Comparison of ENCODE assay signal across 9 cellular contexts in genomic region chr2:27080603-27080938, GRCh38. TPM values are rescaled to one million over a fixed set of nuclear protein-coding genes. Genes with fewer than 3 reads are reported as not detected.
A peak's percentile ranks its signal among the peaks of the same experiment; 100 is the strongest.
DNase-seq lines count a peak whose midpoint lies in the region; ATAC-seq and TF ChIP-seq lines count a peak whose summit lies in the region.
"Had no signal": no experiment of that assay in that cellular context is flagged by ENCODE, and none has a peak within 500 bp of the region (broad histone marks: within the 10 kb centered on the region; RNA-seq: fewer than 3 reads in every experiment).

No MANE protein-coding gene starts in this region.

- peak overlapping the region; percentile 57 for H3K9ac ChIP-seq in DND-41 (ENCODE audit: low read depth, low read length)

- no peaks in the 10 kb centered on the region for H4K20me1 ChIP-seq in DND-41 (ENCODE audit: insufficient read depth, low read length)

- H3K27me3 ChIP-seq in DND-41 (ENCODE audit: insufficient read depth, low read length, poor library complexity), result no peaks in the 10 kb centered on the region

- no peaks in the 10 kb centered on the region for H3K9me3 ChIP-seq in DND-41 (ENCODE audit: insufficient read depth, low read length, severe bottlenecking)
- H3K9me3 ChIP-seq: HAP-1 had no signal

- H3K4me1 ChIP-seq in DND-41 (ENCODE audit: insufficient read depth, low read length), result peaks cover 44% of the 10 kb centered on the region

- H3K36me3 ChIP-seq in DND-41 (ENCODE audit: insufficient read depth, low read length), result no peaks in the 10 kb centered on the region
- H3K36me3 ChIP-seq: HAP-1 had no signal

- ATAC-seq in DND-41 (ENCODE audit: insufficient read depth, low read depth), result no peak
- ATAC-seq in GM21825 (IDR thresholded peaks at IDR 0.05; ENCODE audit: unreplicated experiment), result no peak

- H3K4me3 ChIP-seq in DND-41 (ENCODE audit: low read depth in 1 of 2, low read length in 2 of 2) (peak overlapping the region in 1 of 2 experiments; percentile 54; a peak in 2 of 4 replicates), WI38 (ENCODE audit: low read depth, low read length) (peak overlapping the region; percentile 84), fibroblast of villous mesenchyme (ENCODE audit: low read depth, low read length) (peak overlapping the region; percentile 94), skeletal muscle cell (ENCODE audit: low read depth, low read length) (peak overlapping the region; percentile 84)
- H3K4me3 ChIP-seq: HAP-1 had no signal

- no peak for TF ChIP-seq CTCF in DND-41 (IDR thresholded peaks at IDR 0.05; ENCODE audit: borderline replicate concordance, extremely low read depth, low read length, poor library complexity, severe bottlenecking)
- TF ChIP-seq CTCF in WI38 (IDR thresholded peaks at IDR 0.05; ENCODE audit: low read depth, low read length), result no peak
- no peak for TF ChIP-seq CTCF in fibroblast of villous mesenchyme (IDR thresholded peaks at IDR 0.05; ENCODE audit: insufficient read depth, low read depth, low read length)
- no peak for TF ChIP-seq CTCF in GM20000 (IDR thresholded peaks at IDR 0.05; ENCODE audit: extremely low read depth, missing control alignments)

- H3K27ac ChIP-seq in DND-41 (ENCODE audit: low read length), result peak overlapping the region; percentile 91

- H2AFZ ChIP-seq in DND-41 (ENCODE audit: low read depth, low read length), result peak overlapping the region; percentile 81

- H3K79me2 ChIP-seq in DND-41 (ENCODE audit: insufficient read depth, low read length), result peaks cover 4% of the 10 kb centered on the region

- peak overlapping the region; percentile 70 for H3K4me2 ChIP-seq in DND-41 (ENCODE audit: insufficient read depth, low read length)

- no peak for DNase-seq in DND-41
- DNase-seq in fibroblast of villous mesenchyme (ENCODE audit: low read depth), result no peak
- no peak for DNase-seq in skeletal muscle cell (ENCODE audit: low read depth)
- DNase-seq in GM20000 (ENCODE audit: low spot score), result no peak
- no peak for DNase-seq in CD1c-positive myeloid dendritic cell (ENCODE audit: extremely low spot score)
- DNase-seq in hippocampal formation (lab: John Stamatoyannopoulos, UW), result no peak

RNA-seq across cellular contexts. Expression of gene EMILIN1, which starts 2.2 kb away (rescaled TPM):
- total RNA-seq in fibroblast of villous mesenchyme, result 144 and 160 TPM in 2 replicates

RNA-seq across cellular contexts. Expression of gene KHK, which starts 6.0 kb away (rescaled TPM):
- 0.97 and 1.3 TPM in 2 replicates for total RNA-seq in fibroblast of villous mesenchyme

RNA-seq across cellular contexts. Expression of gene OST4, which starts 9.1 kb away (rescaled TPM):
- 239 and 282 TPM in 2 replicates for total RNA-seq in fibroblast of villous mesenchyme

RNA-seq across cellular contexts. Expression of gene AGBL5, which starts 29.1 kb away (rescaled TPM):
- 27.7 and 35.0 TPM in 2 replicates for total RNA-seq in fibroblast of villous mesenchyme

RNA-seq across cellular contexts. Expression of gene CGREF1, which starts 38.4 kb away (rescaled TPM):
- under 0.01 TPM in 2 replicates for total RNA-seq in fibroblast of villous mesenchyme
